ENCODE assay signal across 21 cellular contexts in genomic region chr12:27366621-27367020, GRCh38.
"Had no signal": no experiment of that assay in that cellular context is flagged by ENCODE, and none has a peak within 500 bp of the region (broad histone marks: within the 10 kb centered on the region; RNA-seq: fewer than 3 reads in every experiment).

No MANE protein-coding gene starts in this region.

- H3K4me2 ChIP-seq: hepatocyte had no signal

- H3K4me1 ChIP-seq: breast epithelium, sigmoid colon, upper lobe of left lung had no signal

- H3K27ac ChIP-seq: breast epithelium, foreskin keratinocyte, hepatocyte, sigmoid colon, thoracic aorta, upper lobe of left lung had no signal

- ATAC-seq: foreskin keratinocyte, left lobe of liver had no signal

- H3K36me3 ChIP-seq: breast epithelium, thoracic aorta, upper lobe of left lung had no signal

- H3K79me2 ChIP-seq: hepatocyte had no signal

- H2AFZ ChIP-seq: hepatocyte had no signal

- H3K27me3 ChIP-seq: breast epithelium, foreskin keratinocyte, hepatocyte, sigmoid colon, upper lobe of left lung had no signal

- DNase-seq: activated CD4-positive, alpha-beta memory T cell treated with anti-CD3 and anti-CD28 coated beads for 36 hours; activated CD4-positive, alpha-beta T cell treated with anti-CD3 and anti-CD28 coated beads for 48 hours; activated naive CD4-positive, alpha-beta T cell treated with Interleukin-2 at 50 U/mL for 16 hours; activated naive CD8-positive, alpha-beta T cell treated with anti-CD3 and anti-CD28 coated beads, Interleukin-2, amount 10 ng/mL, durations not matched to agents 7 days and 5 days; activated T-cell treated with anti-CD3 and anti-CD28 coated beads, Interleukin-2, amount 50 U/mL, for 48 hours; amniotic stem cell; endodermal cell; foreskin keratinocyte; immature natural killer cell; naive B cell; occipital lobe; retina; sigmoid colon; stimulated activated CD4-positive, alpha-beta T cell treated with anti-CD3 and anti-CD28 coated beads, Interleukin-4, amount 100 ng/mL, for 24 hours; stimulated activated naive CD4-positive, alpha-beta T cell treated with Interleukin-2 at 50 U/mL for 16 hours; upper lobe of left lung had no signal

- H3K4me3 ChIP-seq: breast epithelium, hepatocyte, lung, sigmoid colon, thoracic aorta, upper lobe of left lung had no signal

- H3K9me3 ChIP-seq: breast epithelium, sigmoid colon, thoracic aorta, upper lobe of left lung had no signal
